In genomic region chr1:99992044-99992722, GRCh38 we compare ENCODE assay signal across 24 cellular contexts. TPM values are rescaled to one million over a fixed set of nuclear protein-coding genes. Genes with fewer than 3 reads are reported as not detected.
DNase-seq lines count a peak whose midpoint lies in the region; ATAC-seq, FAIRE-seq and TF ChIP-seq lines count a peak whose summit lies in the region.
"Had no signal": no experiment of that assay in that cellular context is flagged by ENCODE, and none has a peak within 500 bp of the region (broad histone marks: within the 10 kb centered on the region; RNA-seq: fewer than 3 reads in every experiment).

No MANE protein-coding gene starts in this region.

- no peak for TF ChIP-seq CTCF in HEK293 (tag by site-specific recombination; IDR thresholded peaks at IDR 0.05)
- no peak for TF ChIP-seq CTCF in endothelial cell (IDR thresholded peaks at IDR 0.05; ENCODE audit: unreplicated experiment)
- no peak for TF ChIP-seq CTCF in pancreas (IDR thresholded peaks at IDR 0.05)

- H3K9me3 ChIP-seq in HEK293 (ENCODE audit: control insufficient read depth, insufficient read depth, low read depth, low read length) (no peaks in the 10 kb centered on the region), pancreas (no peaks in the 10 kb centered on the region)
- H3K9me3 ChIP-seq: BE2C had no signal

- H3K9me3 Mint-ChIP-seq in endothelial cell (ENCODE audit: unreplicated experiment) = peaks cover 11% of the 10 kb centered on the region
- peaks cover 5% of the 10 kb centered on the region for H3K9me3 Mint-ChIP-seq in activated naive CD8-positive, alpha-beta T cell treated with anti-CD3 and anti-CD28 coated beads for 36 hours

- no peaks in the 10 kb centered on the region for H3K27me3 Mint-ChIP-seq in endothelial cell (ENCODE audit: unreplicated experiment)
- H3K27me3 Mint-ChIP-seq in activated naive CD8-positive, alpha-beta T cell treated with anti-CD3 and anti-CD28 coated beads for 36 hours = no peaks in the 10 kb centered on the region
- H3K27me3 Mint-ChIP-seq: CD4-positive, CD25-positive, alpha-beta regulatory T cell; IgD-negative memory B cell had no signal

- no peak overlapping the region for H3K27ac Mint-ChIP-seq in endothelial cell (ENCODE audit: unreplicated experiment)
- no peak overlapping the region for H3K27ac Mint-ChIP-seq in activated naive CD8-positive, alpha-beta T cell treated with anti-CD3 and anti-CD28 coated beads for 36 hours
- H3K27ac Mint-ChIP-seq: CD4-positive, CD25-positive, alpha-beta regulatory T cell; IgD-negative memory B cell had no signal

- H3K27me3 ChIP-seq in pancreas = no peaks in the 10 kb centered on the region
- H3K27me3 ChIP-seq: BE2C had no signal

- no peaks in the 10 kb centered on the region for H3K4me1 Mint-ChIP-seq in endothelial cell (ENCODE audit: unreplicated experiment)
- H3K4me1 Mint-ChIP-seq in activated naive CD8-positive, alpha-beta T cell treated with anti-CD3 and anti-CD28 coated beads for 36 hours = peaks cover 2% of the 10 kb centered on the region

- peak; percentile 47 for FAIRE-seq in A204.1 (lab: Jason Lieb, UNC)
- FAIRE-seq in pancreas (lab: Jason Lieb, UNC) = peak; percentile 13
- FAIRE-seq: H1, HTR-8/SVneo, RCC 7860 had no signal

- POLR2A ChIA-PET in HEK293 (lab: Yijun Ruan, JAX) = no interaction called here

- H3K4me3 ChIP-seq in HEK293 (ENCODE audit: low read depth, low read length) (no peak overlapping the region), pancreas (no peak overlapping the region)
- H3K4me3 ChIP-seq: GM12878 had no signal

- ATAC-seq in pancreas (no peak), HG03045 (IDR thresholded peaks at IDR 0.05; ENCODE audit: unreplicated experiment) (no peak), GM21515 (IDR thresholded peaks at IDR 0.05; ENCODE audit: unreplicated experiment) (no peak), HG02938 (IDR thresholded peaks at IDR 0.05; ENCODE audit: unreplicated experiment) (no peak)

- CTCF ChIA-PET in HEK293 (lab: Yijun Ruan, JAX) = no interaction called here

- no peaks in the 10 kb centered on the region for H3K4me1 ChIP-seq in HEK293 (ENCODE audit: control insufficient read depth, insufficient read depth, low read length)
- peaks cover 3 to 5% (median 4%) of the 10 kb centered on the region in 3 donors for H3K4me1 ChIP-seq in pancreas
- H3K4me1 ChIP-seq: BE2C had no signal

- intact Hi-C loops in pancreas (cut with DNase I) = no loop called here

- H3K36me3 ChIP-seq in HEK293 (ENCODE audit: control insufficient read depth in 2 of 2, insufficient read depth in 1 of 2, low read length in 2 of 2) (peaks cover 3 to 17% of the 10 kb centered on the region in 2 experiments; a peak in 2 of 3 replicates), pancreas (no peaks in the 10 kb centered on the region)

- peak overlapping the region; percentile 59 for H3K4me3 Mint-ChIP-seq in endothelial cell (ENCODE audit: unreplicated experiment)
- H3K4me3 Mint-ChIP-seq in activated naive CD8-positive, alpha-beta T cell treated with anti-CD3 and anti-CD28 coated beads for 36 hours = no peak overlapping the region
- H3K4me3 Mint-ChIP-seq: CD4-positive, CD25-positive, alpha-beta regulatory T cell; IgD-negative memory B cell had no signal

- H3K36me3 Mint-ChIP-seq in endothelial cell (ENCODE audit: low read depth, unreplicated experiment) = peaks cover 43% of the 10 kb centered on the region
- H3K36me3 Mint-ChIP-seq in activated naive CD8-positive, alpha-beta T cell treated with anti-CD3 and anti-CD28 coated beads for 36 hours = peaks cover 52% of the 10 kb centered on the region

- DNase-seq in endothelial cell (ENCODE audit: low spot score) = no peak
- no peak for DNase-seq in pancreas
- DNase-seq in activated naive CD8-positive, alpha-beta T cell treated with anti-CD3 and anti-CD28 coated beads for 36 hours = no peak
- DNase-seq: 8988T; BE2C; COR-L47; GF-D8; NCI-H1092 treated with DMSO at 0.1 percent for 48 hours; NCI-H146; NCI-H2029 treated with DMSO at 0.1 percent for 48 hours; NCI-H2171; NK-92 treated with Interleukin-12 subunit alpha and Interleukin-12 subunit beta, amount 100 ng/mL, for 24 hours; Right ventricle myocardium superior had no signal

- H3K27ac ChIP-seq in HEK293 (ENCODE audit: extremely low read depth, low read depth, low read length) = no peak overlapping the region
- no peak overlapping the region for H3K27ac ChIP-seq in pancreas

TF ChIP-seq in HEK293, 187 proteins besides CTCF, POLR2A, EP300 and RAD21:
- no peak for TF ChIP-seq ZNF791 (tag by site-specific recombination; IDR thresholded peaks at IDR 0.05)
- no peak for TF ChIP-seq TSHZ1 (tag by site-specific recombination; IDR thresholded peaks at IDR 0.05; ENCODE audit: borderline replicate concordance)
- peak; percentile 77 for TF ChIP-seq SETDB1 (IDR thresholded peaks at IDR 0.05; ENCODE audit: insufficient read length, low read length)
- no peak for TF ChIP-seq INSM2 (tag by site-specific recombination; IDR thresholded peaks at IDR 0.05)
- TF ChIP-seq ZNF239 (tag by site-specific recombination; IDR thresholded peaks at IDR 0.05) = no peak
- no peak for TF ChIP-seq ZNF837 (tag by site-specific recombination; IDR thresholded peaks at IDR 0.05)
- TF ChIP-seq ZNF529 (tag by site-specific recombination; IDR thresholded peaks at IDR 0.05; ENCODE audit: insufficient replicate concordance) = peak; percentile 99
TF ChIP-seq in HEK293: peak in this region for 2.

RNA-seq across cellular contexts. Expression of gene SLC35A3, which starts 22.4 kb away (rescaled TPM):
- total RNA-seq in endothelial cell (ENCODE audit: unreplicated experiment) (19.0 TPM), pancreas (10 to 100 TPM in 3 of 6 donors, 1 to 10 TPM in 3; 7.7 to 15.6 (median 10.2) TPM)
- 10 to 100 TPM in 1 of 2 donors, 1 to 10 TPM in 1; 6.3 to 12.5 TPM for polyA plus RNA-seq in pancreas
- 10 to 100 TPM; 14.0 to 15.8 TPM for total RNA-seq in activated naive CD8-positive, alpha-beta T cell treated with anti-CD3 and anti-CD28 coated beads for 36 hours
